In genomic region chr2:12721571-12722444, GRCh38 we compare ENCODE assay signal across 8 cellular contexts. TPM values are rescaled to one million over a fixed set of nuclear protein-coding genes. Genes with fewer than 3 reads are reported as not detected.
DNase-seq lines count a peak whose midpoint lies in the region; ATAC-seq, FAIRE-seq and TF ChIP-seq lines count a peak whose summit lies in the region.

No MANE protein-coding gene starts in this region.

- POLR2A ChIA-PET in HepG2 (lab: Yijun Ruan, JAX) = no interaction called here

- peak overlapping the region; percentile 10 to 73 (median 15) for H3K4me3 ChIP-seq in right lobe of liver
- no peak overlapping the region for H3K4me3 ChIP-seq in HepG2 (replicated peaks in 1 of 3; ENCODE audit: insufficient read depth in 1 of 3, low read depth in 2 of 3, low read length in 3 of 3)
- H3K4me3 ChIP-seq in adipocyte (ENCODE audit: low read length) = peak overlapping the region; percentile 89
- H3K4me3 ChIP-seq in mesenchymal stem cell (ENCODE audit: insufficient read depth in 1 of 2, low read depth in 1 of 2, low read length in 2 of 2) = peak overlapping the region in 1 of 2 experiments; percentile 94
- H3K4me3 ChIP-seq in uterus = peak overlapping the region; percentile 80 to 96

- H3K23ac ChIP-seq in mesenchymal stem cell (ENCODE audit: low read length in 2 of 2) = no peak overlapping the region

- peak overlapping the region in 1 of 2 experiments; percentile 70 for H2BK12ac ChIP-seq in mesenchymal stem cell (ENCODE audit: low read length in 2 of 2)

- H3K9me3 ChIP-seq in right lobe of liver (no peaks in the 10 kb centered on the region), HepG2 (ENCODE audit: low read length) (no peaks in the 10 kb centered on the region), adipocyte (ENCODE audit: control insufficient read depth, low read length) (no peaks in the 10 kb centered on the region), mesenchymal stem cell (ENCODE audit: control insufficient read depth, low read length) (no peaks in the 10 kb centered on the region), uterus (no peaks in the 10 kb centered on the region)

- in situ Hi-C loops in HepG2 (cut with HindIII; ENCODE audit: extremely low pct_ligation_motif_present, low pct_unique_long_range_greater_than_20kb) = no loop called here

- no peak overlapping the region for H3K4ac ChIP-seq in mesenchymal stem cell (ENCODE audit: low read depth in 1 of 2, low read length in 2 of 2)

- H2AK5ac ChIP-seq in mesenchymal stem cell (ENCODE audit: low read length, severe bottlenecking) = no peak overlapping the region

- TF ChIP-seq EP300 in HepG2 (IDR thresholded peaks at IDR 0.05; ENCODE audit: low read depth in 2 of 2, low read length in 2 of 2) = no peak
- TF ChIP-seq EP300 in HepG2 (CRISPR knock-in tag; IDR thresholded peaks at IDR 0.05; ENCODE audit: borderline replicate concordance) = no peak

- CTCF ChIA-PET in HepG2 (lab: Yijun Ruan, JAX; ENCODE audit: low intra/inter-chr PET ratio, low total read pairs) = no interaction called here

- H3K9ac ChIP-seq in HepG2 (ENCODE audit: insufficient read depth, low read depth, low read length) = no peak overlapping the region
- H3K9ac ChIP-seq in adipocyte (ENCODE audit: low read length) = peak overlapping the region; percentile 9
- H3K9ac ChIP-seq in mesenchymal stem cell (ENCODE audit: low read length) = peak overlapping the region; percentile 94

- no peak for TF ChIP-seq RAD21 in HepG2 (CRISPR knock-in tag; IDR thresholded peaks at IDR 0.05)

- FAIRE-seq in HepG2 (lab: Jason Lieb, UNC) = no peak

- H3K79me1 ChIP-seq in mesenchymal stem cell (replicated peaks; ENCODE audit: low read length, poor library complexity, severe bottlenecking) = peaks cover 22% of the 10 kb centered on the region

- intact Hi-C loops in right lobe of liver (cut with DNase I) = no loop called here
- intact Hi-C loops in HepG2 (cut with micrococcal nuclease; ENCODE audit: unreplicated experiment) = no loop called here
- intact Hi-C loops in uterus (cut with DNase I; ENCODE audit: low total_unique reads) = no loop called here

- H3K18ac ChIP-seq in mesenchymal stem cell (ENCODE audit: low read depth in 1 of 2, low read length in 2 of 2) = peak overlapping the region in 1 of 2 experiments; percentile 69

- H4K20me1 ChIP-seq in HepG2 (ENCODE audit: insufficient read depth, low read length) = no peaks in the 10 kb centered on the region

- DNase-seq in right lobe of liver (no peak), HepG2 (ENCODE audit: low spot score) (no peak), adipocyte (ENCODE audit: low read depth) (peak; percentile 78), mesenchymal stem cell (no peak), uterus (no peak), glomerular visceral epithelial cell (ENCODE audit: extremely low spot score) (no peak), SKM-1 (lab: John Stamatoyannopoulos, UW; ENCODE audit: unreplicated experiment) (no peak), NCI-H1105 treated with DMSO at 0.1 percent for 48 hours (lab: John Stamatoyannopoulos, UW) (no peak)

- H3K27me3 ChIP-seq in right lobe of liver = no peaks in the 10 kb centered on the region
- peaks cover 4 to 30% of the 10 kb centered on the region in 2 experiments for H3K27me3 ChIP-seq in HepG2 (ENCODE audit: control insufficient read depth in 1 of 2, insufficient read depth in 2 of 2, low read length in 2 of 2)
- no peaks in the 10 kb centered on the region for H3K27me3 ChIP-seq in adipocyte (replicated peaks; ENCODE audit: control insufficient read depth, insufficient read depth, low read length)
- no peaks in the 10 kb centered on the region for H3K27me3 ChIP-seq in mesenchymal stem cell (ENCODE audit: control insufficient read depth in 1 of 2, insufficient read depth in 1 of 2, low read length in 2 of 2)
- no peaks in the 10 kb centered on the region for H3K27me3 ChIP-seq in uterus

- no peak overlapping the region for H2BK5ac ChIP-seq in mesenchymal stem cell (ENCODE audit: low read depth, low read length, poor library complexity, severe bottlenecking)

- no peak overlapping the region for H4K8ac ChIP-seq in mesenchymal stem cell (ENCODE audit: low read length)

- H3K4me1 ChIP-seq in right lobe of liver = peaks cover 0 to 38% (median 6%) of the 10 kb centered on the region in 4 donors
- peaks cover 30% of the 10 kb centered on the region for H3K4me1 ChIP-seq in HepG2 (ENCODE audit: insufficient read depth, low read length)
- H3K4me1 ChIP-seq in adipocyte (ENCODE audit: control insufficient read depth, insufficient read depth, low read length) = peaks cover 38% of the 10 kb centered on the region
- H3K4me1 ChIP-seq in mesenchymal stem cell (ENCODE audit: control insufficient read depth, insufficient read depth, low read depth, low read length) = peaks cover 16% of the 10 kb centered on the region
- H3K4me1 ChIP-seq in uterus = peaks cover 0 to 4% of the 10 kb centered on the region in 2 donors

- H3K36me3 ChIP-seq in right lobe of liver (no peaks in the 10 kb centered on the region), HepG2 (replicated peaks in 1 of 2; ENCODE audit: control insufficient read depth in 1 of 2, insufficient read depth in 2 of 2, low read length in 2 of 2) (no peaks in the 10 kb centered on the region), adipocyte (ENCODE audit: control insufficient read depth, insufficient read depth, low read length, severe bottlenecking) (peaks cover 38% of the 10 kb centered on the region), mesenchymal stem cell (ENCODE audit: control insufficient read depth in 1 of 2, insufficient read depth in 2 of 2, low read depth in 1 of 2, low read length in 2 of 2) (peaks cover 5 to 41% of the 10 kb centered on the region in 2 experiments), uterus (no peaks in the 10 kb centered on the region)

- H3K79me2 ChIP-seq in HepG2 (ENCODE audit: insufficient read depth, low read length) = no peaks in the 10 kb centered on the region

- WGBS in right lobe of liver (ENCODE audit: insufficient coverage, low coverage, low lambda C conversion rate, missing lambda C conversion rate) = 68% methylated on average over 13 of the region's 14 CpGs
- 59% methylated on average over 14 of the region's 14 CpGs for whole genome bisulfite sequencing in HepG2 (ENCODE audit: low lambda C conversion rate)
- 82% methylated on average over 13 of the region's 14 CpGs for WGBS in mesenchymal stem cell

- H3K27ac ChIP-seq in right lobe of liver = peak overlapping the region in 1 of 3 donors; percentile 28
- no peak overlapping the region for H3K27ac ChIP-seq in HepG2 (ENCODE audit: extremely low read length, insufficient read depth, low read length)
- H3K27ac ChIP-seq in mesenchymal stem cell (ENCODE audit: low read length, poor library complexity, severe bottlenecking) = no peak overlapping the region
- peak overlapping the region; percentile 43 to 96 for H3K27ac ChIP-seq in uterus

- no TSS peak for BruUV-seq in HepG2 (replicated peaks; lab: Mats Ljungman, UMichigan)

- ATAC-seq in right lobe of liver = no peak
- no peak for ATAC-seq in HepG2

- TF ChIP-seq CTCF in right lobe of liver (IDR thresholded peaks at IDR 0.05) (no peak), HepG2 (CRISPR knock-in tag; IDR thresholded peaks at IDR 0.05) (no peak), uterus (IDR thresholded peaks at IDR 0.05) (no peak)

- no peak overlapping the region for H2BK120ac ChIP-seq in mesenchymal stem cell (ENCODE audit: low read depth, low read length)

- H3K14ac ChIP-seq in mesenchymal stem cell (ENCODE audit: low read length in 2 of 2) = no peak overlapping the region

- H2AFZ ChIP-seq in HepG2 (ENCODE audit: low read length) (no peak overlapping the region), mesenchymal stem cell (ENCODE audit: low read depth, low read length) (no peak overlapping the region)

- H3K4me2 ChIP-seq in HepG2 (ENCODE audit: low read depth, low read length) = no peak overlapping the region
- no peak overlapping the region for H3K4me2 ChIP-seq in mesenchymal stem cell (ENCODE audit: low read length, poor library complexity, severe bottlenecking)

- no peak overlapping the region for H2BK15ac ChIP-seq in mesenchymal stem cell (ENCODE audit: low read depth, poor library complexity, severe bottlenecking)

- TF ChIP-seq POLR2A in right lobe of liver (IDR thresholded peaks at IDR 0.05) = no peak
- no peak for TF ChIP-seq POLR2A in HepG2 (IDR thresholded peaks at IDR 0.05; ENCODE audit: insufficient read depth in 1 of 2, low read depth in 2 of 2, low read length in 2 of 2)
- no peak for TF ChIP-seq POLR2A in uterus (IDR thresholded peaks at IDR 0.05)

- H4K91ac ChIP-seq in mesenchymal stem cell (ENCODE audit: low read length) = no peak overlapping the region

TF ChIP-seq in HepG2, 621 proteins besides CTCF, POLR2A, EP300 and RAD21 (continues in another document):
- TF ChIP-seq ZNF556 (CRISPR knock-in tag; IDR thresholded peaks at IDR 0.05; ENCODE audit: borderline replicate concordance) (no peak), NFYB (CRISPR knock-in tag; IDR thresholded peaks at IDR 0.05) (no peak), ZNF543 (CRISPR knock-in tag; IDR thresholded peaks at IDR 0.05) (no peak), ZMYM3 (CRISPR knock-in tag; IDR thresholded peaks at IDR 0.05) (no peak)

RNA-seq across cellular contexts. Expression of gene TRIB2, which starts 5.1 kb away (rescaled TPM):
- total RNA-seq in right lobe of liver = 10 to 100 TPM in 5 of 6 experiments, 1 to 10 TPM in 1; 9.1 to 24.4 (median 15.3) TPM
- 1.3 and 2.3 TPM in 2 replicates for total RNA-seq in HepG2 (2016; rRNA removed; fragmentation: Illumina TruSeq; extraction: Trizol)
- 0.26 and 0.61 TPM in 2 replicates for total RNA-seq in HepG2 (2016; cell fraction: cytosol; rRNA removed; fragmentation: Illumina TruSeq; extraction: Trizol; ENCODE audit: low read depth)
- 1.2 and 1.3 TPM in 2 replicates for total RNA-seq in HepG2 (2016; cell fraction: insoluble cytoplasmic fraction; rRNA removed; fragmentation: Illumina TruSeq; extraction: Trizol)
- total RNA-seq in HepG2 (2016; cell fraction: membrane; rRNA removed; fragmentation: Illumina TruSeq; extraction: Trizol) = 0.77 and 1.2 TPM in 2 replicates
- 1.6 and 3.2 TPM in 2 replicates for total RNA-seq in HepG2 (2016; cell fraction: nucleus; rRNA removed; fragmentation: Illumina TruSeq; extraction: Trizol)
- 0.68 and 1.1 TPM in 2 replicates for polyA plus RNA-seq in HepG2 (2011; rRNA removed)
- polyA plus RNA-seq in HepG2 (2011; cell fraction: cytosol; rRNA removed) = 0.67 and 0.88 TPM in 2 replicates
- polyA plus RNA-seq in HepG2 (2011; cell fraction: nucleus; rRNA removed) = 3.9 and 4.0 TPM in 2 replicates
- polyA plus RNA-seq in HepG2 (2012) = 1.4 and 2.5 TPM in 2 replicates
- polyA plus RNA-seq in HepG2 (2016; cell fraction: cytosol; fragmentation: Illumina TruSeq; extraction: Trizol; ENCODE audit: low read depth) = 0.32 and 0.33 TPM in 2 replicates
- polyA plus RNA-seq in HepG2 (2016; cell fraction: insoluble cytoplasmic fraction; fragmentation: Illumina TruSeq; extraction: Trizol; ENCODE audit: low read depth) = 1.0 and 1.4 TPM in 2 replicates
- polyA plus RNA-seq in HepG2 (2016; cell fraction: membrane; fragmentation: Illumina TruSeq; extraction: Trizol; ENCODE audit: low read depth) = 1.3 TPM in 2 replicates
- 4.2 and 4.5 TPM in 2 replicates for polyA plus RNA-seq in HepG2 (2016; cell fraction: nucleus; fragmentation: Illumina TruSeq; extraction: Trizol; ENCODE audit: insufficient read depth, low read depth)
- 1.1 TPM in 1 of 2 replicates, not detected in the other for polyA minus RNA-seq in HepG2 (2011; rRNA and poly(A)+ RNA removed; ENCODE audit: low replicate concordance)
- polyA minus RNA-seq in HepG2 (2011; cell fraction: cytosol; rRNA and poly(A)+ RNA removed) = 0.49 and 0.62 TPM in 2 replicates
- polyA minus RNA-seq in HepG2 (2011; cell fraction: nucleus; rRNA and poly(A)+ RNA removed) = 3.2 and 4.1 TPM in 2 replicates
- 70.1 TPM for polyA plus RNA-seq in mesenchymal stem cell (2013, experiment 1 of 2)
- 68.9 TPM for polyA plus RNA-seq in mesenchymal stem cell (2013, experiment 2 of 2)
- total RNA-seq in uterus = 10 to 100 TPM; 23.8 to 83.6 (median 40.1) TPM

Comparison
In these comparisons a context has a peak if more than half of its experiments do, and no peak if none do; other contexts are left out.
1. H3K4me3 ChIP-seq: peak in right lobe of liver (3 of 3), adipocyte (single experiment) and uterus (2 of 2); none in HepG2 (0 of 3).
2. H3K27ac ChIP-seq: peak in uterus (2 of 2); none in HepG2 (single experiment) and mesenchymal stem cell (single experiment).